ENCODE assay signal across 38 cellular contexts in genomic region chr13:112012004-112012704, GRCh38. TPM values are rescaled to one million over a fixed set of nuclear protein-coding genes. Genes with fewer than 3 reads are reported as not detected.
DNase-seq lines count a peak whose midpoint lies in the region; ATAC-seq and TF ChIP-seq lines count a peak whose summit lies in the region.
"Had no signal": no experiment of that assay in that cellular context is flagged by ENCODE, and none has a peak within 500 bp of the region (broad histone marks: within the 10 kb centered on the region; RNA-seq: fewer than 3 reads in every experiment).

No MANE protein-coding gene starts in this region.

- H2BK15ac ChIP-seq in mesendoderm (replicated peaks; ENCODE audit: low read depth): no peak overlapping the region

- H3K9me3 Mint-ChIP-seq in MCF 10A (ENCODE audit: unreplicated experiment): peaks cover 8% of the 10 kb centered on the region
- H3K9me3 Mint-ChIP-seq in endodermal cell: peaks cover 8% of the 10 kb centered on the region
- H3K9me3 Mint-ChIP-seq: activated T-helper 17 cell treated with anti-CD3 and anti-CD28 coated beads, Interleukin-2, amount 50 U/mL, for 72 hours had no signal

- in situ Hi-C loops in T47D (cut with HindIII; ENCODE audit: low pct_unique_long_range_greater_than_20kb, low sequenced_read_pairs): no loop called here

- H2BK120ac ChIP-seq in mesendoderm (ENCODE audit: low read depth, low read length): no peak overlapping the region

- no peaks in the 10 kb centered on the region for H3K9me3 ChIP-seq in endodermal cell (ENCODE audit: control insufficient read depth, low read length)
- H3K9me3 ChIP-seq: body of pancreas, neutrophil, sigmoid colon had no signal

- H2BK5ac ChIP-seq in mesendoderm (ENCODE audit: low read length): no peak overlapping the region

- H3K27ac Mint-ChIP-seq in MCF 10A (ENCODE audit: low read depth, unreplicated experiment) (no peak overlapping the region), endodermal cell (no peak overlapping the region)
- H3K27ac Mint-ChIP-seq: activated CD4-positive, alpha-beta T cell treated with anti-CD3 and anti-CD28 coated beads for 36 hours; activated CD8-positive, alpha-beta T cell treated with anti-CD3 and anti-CD28 coated beads, Interleukin-2, amount 10 ng/mL, durations not matched to agents 7 days and 5 days; activated T-helper 17 cell treated with anti-CD3 and anti-CD28 coated beads, Interleukin-2, amount 50 U/mL, for 72 hours; memory B cell; stimulated activated effector memory CD8-positive, alpha-beta T cell treated with anti-CD3 and anti-CD28 coated beads, Interleukin-12 subunit alpha, Interleukin-12 subunit beta, amount 100 ng/mL, for 72 hours had no signal

- H3K27ac ChIP-seq in endodermal cell (ENCODE audit: low read depth, low read length) (no peak overlapping the region), mesendoderm (ENCODE audit: low read depth, low read length) (no peak overlapping the region)
- H3K27ac ChIP-seq: 22Rv1, body of pancreas, C4-2B, esophagus muscularis mucosa, foreskin keratinocyte, heart right ventricle, neutrophil, sigmoid colon had no signal

- H3K4me3 Mint-ChIP-seq in MCF 10A (ENCODE audit: unreplicated experiment): no peak overlapping the region
- H3K4me3 Mint-ChIP-seq in endodermal cell: no peak overlapping the region
- H3K4me3 Mint-ChIP-seq: activated CD4-positive, alpha-beta T cell treated with anti-CD3 and anti-CD28 coated beads for 36 hours; activated CD8-positive, alpha-beta T cell treated with anti-CD3 and anti-CD28 coated beads, Interleukin-2, amount 10 ng/mL, durations not matched to agents 7 days and 5 days; activated T-helper 17 cell treated with anti-CD3 and anti-CD28 coated beads, Interleukin-2, amount 50 U/mL, for 72 hours; memory B cell; stimulated activated effector memory CD8-positive, alpha-beta T cell treated with anti-CD3 and anti-CD28 coated beads, Interleukin-12 subunit alpha, Interleukin-12 subunit beta, amount 100 ng/mL, for 72 hours had no signal

- no peaks in the 10 kb centered on the region for H3K36me3 ChIP-seq in endodermal cell (ENCODE audit: control insufficient read depth, insufficient read depth, low read length)
- H3K36me3 ChIP-seq in mesendoderm (ENCODE audit: control insufficient read depth, insufficient read depth, low read length): no peaks in the 10 kb centered on the region
- H3K36me3 ChIP-seq: esophagus muscularis mucosa, heart right ventricle, neutrophil, sigmoid colon had no signal

- no peak overlapping the region for H3K18ac ChIP-seq in mesendoderm (ENCODE audit: low read length)

- POLR2A ChIA-PET in MCF 10A (lab: Yijun Ruan, JAX): no interaction called here

- H3K4me2 ChIP-seq in mesendoderm (ENCODE audit: low read length): no peak overlapping the region

- no peak overlapping the region for H2AK5ac ChIP-seq in mesendoderm (ENCODE audit: low read length)

- 81 to 87% methylated on average over 24 to 27 of the region's 27 CpGs for WGBS in endodermal cell (ENCODE audit: insufficient coverage in 1 of 2, insufficient read length in 1 of 2), 2 experiments
- no CpG with 5 or more reads among the region's 27 CpGs for WGBS in mesendoderm (ENCODE audit: extremely low coverage, insufficient coverage, low lambda C conversion rate)

- H3K79me1 ChIP-seq in mesendoderm (ENCODE audit: low read length): no peaks in the 10 kb centered on the region

- no peak for ATAC-seq in HG03025 (IDR thresholded peaks at IDR 0.05; ENCODE audit: low FRiP score, unreplicated experiment)
- ATAC-seq in HG03108 (IDR thresholded peaks at IDR 0.05; ENCODE audit: unreplicated experiment): no peak
- ATAC-seq: activated CD4-positive, alpha-beta T cell treated with anti-CD3 and anti-CD28 coated beads for 36 hours; activated CD8-positive, alpha-beta T cell treated with anti-CD3 and anti-CD28 coated beads, Interleukin-2, amount 10 ng/mL, durations not matched to agents 7 days and 5 days; activated T-helper 17 cell treated with anti-CD3 and anti-CD28 coated beads, Interleukin-2, amount 50 U/mL, for 72 hours; body of pancreas; foreskin keratinocyte; heart right ventricle; K562; stimulated activated effector memory CD8-positive, alpha-beta T cell treated with anti-CD3 and anti-CD28 coated beads, Interleukin-12 subunit alpha, Interleukin-12 subunit beta, amount 100 ng/mL, for 72 hours had no signal

- H4K8ac ChIP-seq in mesendoderm (ENCODE audit: low read depth, low read length): no peak overlapping the region

- peak; percentile 56 to 85 for DNase-seq in T47D (ENCODE audit: low read depth in 1 of 2, low spot score in 1 of 2)
- no peak for DNase-seq in MCF 10A (ENCODE audit: unreplicated experiment)
- DNase-seq in endodermal cell: peak; percentile 72
- peak; percentile 27 for DNase-seq in mesendoderm
- no peak for DNase-seq in NCI-H510A treated with DMSO at 0.1 percent for 48 hours (lab: John Stamatoyannopoulos, UW)
- no peak for DNase-seq in NCI-H1417 (lab: John Stamatoyannopoulos, UW)
- DNase-seq: activated CD4-positive, alpha-beta T cell treated with anti-CD3 and anti-CD28 coated beads for 36 hours; activated CD8-positive, alpha-beta T cell treated with anti-CD3 and anti-CD28 coated beads, Interleukin-2, amount 10 ng/mL, durations not matched to agents 7 days and 5 days; activated naive CD4-positive, alpha-beta T cell treated with anti-CD3 and anti-CD28 coated beads, Interleukin-2, amount 50 U/mL, for 16 hours; body of pancreas; Calu3; cerebellar nuclear complex; dermis blood vessel endothelial cell; DMS79 treated with DMSO at 0.1 percent for 48 hours; foreskin keratinocyte; GF-D8; heart right ventricle; NCI-H1105 treated with DMSO at 0.1 percent for 48 hours; NCI-H1930; NCI-H69; SHP77; sigmoid colon; stimulated activated CD4-positive, alpha-beta T cell treated with anti-CD3 and anti-CD28 coated beads, Interleukin-15, amount 100 ng/mL, for 24 hours; trophoblast cell had no signal

- TF ChIP-seq CTCF in MCF 10A (IDR thresholded peaks at IDR 0.05; ENCODE audit: unreplicated experiment) (no peak), endodermal cell (conservative IDR thresholded peaks at IDR 0.05) (no peak)

- H3K56ac ChIP-seq in mesendoderm (ENCODE audit: low read length): no peak overlapping the region

- H3K9ac ChIP-seq in endodermal cell (ENCODE audit: extremely low read depth, low read length, poor library complexity, severe bottlenecking): no peak overlapping the region
- no peak overlapping the region for H3K9ac ChIP-seq in mesendoderm (ENCODE audit: low read length)

- no peaks in the 10 kb centered on the region for H3K27me3 Mint-ChIP-seq in MCF 10A (ENCODE audit: insufficient read depth, unreplicated experiment)
- H3K27me3 Mint-ChIP-seq in endodermal cell (ENCODE audit: insufficient read depth): peaks cover 4% of the 10 kb centered on the region

- no peaks in the 10 kb centered on the region for H3K79me2 ChIP-seq in mesendoderm (ENCODE audit: control insufficient read depth, insufficient read depth, low read length)

- intact Hi-C loops in MCF 10A (cut with micrococcal nuclease): no loop called here

- no TSS peak for BruUV-seq in MCF 10A (replicated peaks; lab: Mats Ljungman, UMichigan)

- H3K4me3 ChIP-seq in endodermal cell (ENCODE audit: low read length) (no peak overlapping the region), mesendoderm (ENCODE audit: low read length) (no peak overlapping the region)
- H3K4me3 ChIP-seq: body of pancreas, esophagus muscularis mucosa, heart right ventricle, K562, sigmoid colon had no signal

- H3K4me1 Mint-ChIP-seq in MCF 10A (ENCODE audit: insufficient read depth, unreplicated experiment) (no peaks in the 10 kb centered on the region), endodermal cell (no peaks in the 10 kb centered on the region)
- H3K4me1 Mint-ChIP-seq: activated CD4-positive, alpha-beta T cell treated with anti-CD3 and anti-CD28 coated beads for 36 hours; activated T-helper 17 cell treated with anti-CD3 and anti-CD28 coated beads, Interleukin-2, amount 50 U/mL, for 72 hours; memory B cell; stimulated activated effector memory CD8-positive, alpha-beta T cell treated with anti-CD3 and anti-CD28 coated beads, Interleukin-12 subunit alpha, Interleukin-12 subunit beta, amount 100 ng/mL, for 72 hours had no signal

- no peak overlapping the region for H3K23ac ChIP-seq in mesendoderm (ENCODE audit: low read length)

- CTCF ChIA-PET in MCF 10A (lab: Yijun Ruan, JAX): no interaction called here

- no peaks in the 10 kb centered on the region for H3K36me3 Mint-ChIP-seq in MCF 10A (ENCODE audit: insufficient read depth, unreplicated experiment)
- H3K36me3 Mint-ChIP-seq in endodermal cell (ENCODE audit: low read depth): no peaks in the 10 kb centered on the region
- H3K36me3 Mint-ChIP-seq: memory B cell; stimulated activated effector memory CD8-positive, alpha-beta T cell treated with anti-CD3 and anti-CD28 coated beads, Interleukin-12 subunit alpha, Interleukin-12 subunit beta, amount 100 ng/mL, for 72 hours had no signal

- no peak overlapping the region for H4K5ac ChIP-seq in mesendoderm (ENCODE audit: low read length)

- no peaks in the 10 kb centered on the region for H3K4me1 ChIP-seq in endodermal cell (ENCODE audit: control insufficient read depth, insufficient read depth, low read length)
- no peaks in the 10 kb centered on the region for H3K4me1 ChIP-seq in mesendoderm (ENCODE audit: control insufficient read depth, low read depth, low read length)
- H3K4me1 ChIP-seq: body of pancreas, esophagus muscularis mucosa, foreskin keratinocyte, heart right ventricle, sigmoid colon had no signal

- H3K27me3 ChIP-seq in endodermal cell (ENCODE audit: control insufficient read depth, insufficient read depth, low read length, poor library complexity, severe bottlenecking) (no peaks in the 10 kb centered on the region), mesendoderm (ENCODE audit: insufficient read depth, low read length, poor library complexity) (no peaks in the 10 kb centered on the region)
- H3K27me3 ChIP-seq: body of pancreas, foreskin keratinocyte, neutrophil, sigmoid colon had no signal

- no peak overlapping the region for H3K4ac ChIP-seq in mesendoderm (ENCODE audit: low read depth, low read length)

RNA-seq across cellular contexts. Expression of gene SOX1, which starts 54.8 kb away (rescaled TPM):
- total RNA-seq in MCF 10A (2022) (not detected in 2 replicates), endodermal cell (not detected)
- polyA plus RNA-seq in endodermal cell (2013, experiment 1 of 2): 40.6 TPM
- 33.9 TPM for polyA plus RNA-seq in endodermal cell (2013, experiment 2 of 2)
- 0.03 TPM for polyA plus RNA-seq in mesendoderm (2013, experiment 1 of 2)
- 0.01 TPM for polyA plus RNA-seq in mesendoderm (2013, experiment 2 of 2)
- total RNA-seq: activated CD4-positive, alpha-beta T cell treated with anti-CD3 and anti-CD28 coated beads for 36 hours; activated CD8-positive, alpha-beta T cell treated with anti-CD3 and anti-CD28 coated beads, Interleukin-2, amount 10 ng/mL, durations not matched to agents 7 days and 5 days; activated T-helper 17 cell treated with anti-CD3 and anti-CD28 coated beads, Interleukin-2, amount 50 U/mL, for 72 hours; body of pancreas; Calu3; dermis blood vessel endothelial cell; foreskin keratinocyte; heart right ventricle; K562; M059J; posterior vena cava; subcutaneous adipose tissue; T-helper 2 cell treated with Interferon-gamma antibody and Interleukin-4, amounts not matched to agents 100 ng/mL and 5 ng/mL, for 36 hours had no signal
- polyA plus RNA-seq: foreskin keratinocyte, heart right ventricle, K562 had no signal

Comparison
In these comparisons a context has a peak if more than half of its experiments do, and no peak if none do; other contexts are left out.
1. DNase-seq: peak in T47D (2 of 2), endodermal cell (single experiment) and mesendoderm (single experiment); none in MCF 10A (single experiment), NCI-H510A treated with DMSO at 0.1 percent for 48 hours (single experiment) and NCI-H1417 (0 of 3).